In genomic region chr11:117716652-117717440, GRCh38 we compare ENCODE assay signal across 21 cellular contexts.
DNase-seq lines count a peak whose midpoint lies in the region; ATAC-seq, FAIRE-seq and TF ChIP-seq lines count a peak whose summit lies in the region.
"Had no signal": no experiment of that assay in that cellular context is flagged by ENCODE, and none has a peak within 500 bp of the region (broad histone marks: within the 10 kb centered on the region; RNA-seq: fewer than 3 reads in every experiment).

No MANE protein-coding gene starts in this region.

- WGBS in upper lobe of left lung, 2 donors: 86 to 88% methylated on average over 11 to 18 of the region's 18 CpGs

- H3K27ac ChIP-seq in Panc1 (ENCODE audit: low read length): peak overlapping the region; percentile 64
- H3K27ac ChIP-seq in lower lobe of right lung: peak overlapping the region; percentile 56
- peak overlapping the region in 3 of 4 donors; percentile 12 to 55 (median 48) for H3K27ac ChIP-seq in upper lobe of left lung
- H3K27ac ChIP-seq: 22Rv1, esophagus squamous epithelium, PC-9, SJCRH30, thoracic aorta had no signal

- H3K36me3 ChIP-seq in Panc1 (ENCODE audit: control insufficient read depth, insufficient read depth, low read length) (no peaks in the 10 kb centered on the region), lower lobe of right lung (no peaks in the 10 kb centered on the region), upper lobe of left lung (no peaks in the 10 kb centered on the region)
- H3K36me3 ChIP-seq: esophagus squamous epithelium, SJCRH30, thoracic aorta had no signal

- intact Hi-C loops in Panc1 (cut with micrococcal nuclease; ENCODE audit: unreplicated experiment): no loop called here
- intact Hi-C loops in lower lobe of right lung (cut with DNase I): no loop called here

- POLR2A ChIA-PET in Panc1 (lab: Charles Lee): no interaction called here

- H3K4me1 Mint-ChIP-seq in activated T-cell treated with anti-CD3 and anti-CD28 coated beads, Interleukin-2, amount 50 U/mL, for 72 hours (ENCODE audit: low read depth): no peaks in the 10 kb centered on the region
- H3K4me1 Mint-ChIP-seq: B cell; central memory CD8-positive, alpha-beta T cell had no signal

- H3K4me3 Mint-ChIP-seq in activated T-cell treated with anti-CD3 and anti-CD28 coated beads, Interleukin-2, amount 50 U/mL, for 72 hours: no peak overlapping the region
- H3K4me3 Mint-ChIP-seq: B cell; central memory CD8-positive, alpha-beta T cell had no signal

- H3K27me3 ChIP-seq in Panc1 (ENCODE audit: control insufficient read depth, insufficient read depth, low read length) (no peaks in the 10 kb centered on the region), lower lobe of right lung (ENCODE audit: low read depth) (no peaks in the 10 kb centered on the region), upper lobe of left lung (no peaks in the 10 kb centered on the region)

- H3K27me3 Mint-ChIP-seq in activated T-cell treated with anti-CD3 and anti-CD28 coated beads, Interleukin-2, amount 50 U/mL, for 72 hours (ENCODE audit: low read depth): no peaks in the 10 kb centered on the region

- DNase-seq in DMS153 (lab: John Stamatoyannopoulos, UW): peak; percentile 14
- no peak for DNase-seq in DMS153 treated with DMSO at 0.1 percent for 48 hours (lab: John Stamatoyannopoulos, UW; ENCODE audit: unreplicated experiment)
- no peak for DNase-seq in Panc1 (ENCODE audit: low read depth, low spot score)
- DNase-seq in lower lobe of right lung: no peak
- DNase-seq in upper lobe of left lung: peak in 1 of 2 donors; percentile 30
- DNase-seq in activated T-cell treated with anti-CD3 and anti-CD28 coated beads, Interleukin-2, amount 50 U/mL, for 72 hours: no peak
- no peak for DNase-seq in D721Med (ENCODE audit: insufficient read length, low spot score)
- DNase-seq: activated CD4-positive, alpha-beta T cell treated with anti-CD3 and anti-CD28 coated beads, Interleukin-2, amount 50 U/mL, for 4 hours; effector CD8-positive, alpha-beta T cell; esophagus squamous epithelium; KBM-7; retina; SJCRH30; stimulated activated CD4-positive, alpha-beta T cell treated with anti-CD3 and anti-CD28 coated beads, Interleukin-12 subunit alpha, Interleukin-12 subunit beta, amount 100 ng/mL, for 4 hours; T-helper 2 cell had no signal

- FAIRE-seq in D721Med (lab: Jason Lieb, UNC): no peak

- in situ Hi-C loops in Panc1 (cut with HindIII; ENCODE audit: low pct_unique_long_range_greater_than_20kb, low sequenced_read_pairs): no loop called here

- H3K4me3 ChIP-seq in Panc1 (ENCODE audit: low read depth in 2 of 2, low read length in 2 of 2) (no peak overlapping the region), lower lobe of right lung (no peak overlapping the region), upper lobe of left lung (no peak overlapping the region)
- H3K4me3 ChIP-seq: esophagus squamous epithelium, PC-9, SJCRH30, thoracic aorta had no signal

- TF ChIP-seq POLR2A in upper lobe of left lung (IDR thresholded peaks at IDR 0.05): no peak

- no peak overlapping the region for H3K27ac Mint-ChIP-seq in activated T-cell treated with anti-CD3 and anti-CD28 coated beads, Interleukin-2, amount 50 U/mL, for 72 hours
- H3K27ac Mint-ChIP-seq: B cell had no signal

- TF ChIP-seq CTCF in Panc1 (IDR thresholded peaks at IDR 0.05) (no peak), lower lobe of right lung (IDR thresholded peaks at IDR 0.05) (no peak), upper lobe of left lung (IDR thresholded peaks at IDR 0.05) (no peak), D721Med (IDR thresholded peaks at IDR 0.05; ENCODE audit: insufficient read depth, missing control alignments) (no peak)

- H3K4me1 ChIP-seq in Panc1 (ENCODE audit: control insufficient read depth, insufficient read depth, low read length) (peaks cover 25% of the 10 kb centered on the region), lower lobe of right lung (peaks cover 8% of the 10 kb centered on the region), upper lobe of left lung (peaks cover 0 to 4% (median 1%) of the 10 kb centered on the region in 4 donors)
- H3K4me1 ChIP-seq: esophagus squamous epithelium, SJCRH30 had no signal

- ATAC-seq in Panc1 (no peak), lower lobe of right lung (peak in 1 of 2 donors; percentile 11), upper lobe of left lung (ENCODE audit: low FRiP score in 2 of 2) (peak; percentile 11 to 29), HG03135 (IDR thresholded peaks at IDR 0.05; ENCODE audit: unreplicated experiment) (no peak)
- no peak for ATAC-seq in activated T-cell treated with anti-CD3 and anti-CD28 coated beads, Interleukin-2, amount 50 U/mL, for 72 hours (replicated peaks in 1 of 2)

- BruUV-seq in Panc1 (replicated peaks; lab: Mats Ljungman, UMichigan): no TSS peak

- H3K9me3 ChIP-seq in Panc1 (ENCODE audit: control insufficient read depth, insufficient read depth, low read depth, low read length) (no peaks in the 10 kb centered on the region), lower lobe of right lung (no peaks in the 10 kb centered on the region), upper lobe of left lung (no peaks in the 10 kb centered on the region)
- H3K9me3 ChIP-seq: esophagus squamous epithelium, SJCRH30, thoracic aorta had no signal

- H3K9me3 Mint-ChIP-seq in activated T-cell treated with anti-CD3 and anti-CD28 coated beads, Interleukin-2, amount 50 U/mL, for 72 hours: no peaks in the 10 kb centered on the region
- H3K9me3 Mint-ChIP-seq: central memory CD8-positive, alpha-beta T cell had no signal

- H3K36me3 Mint-ChIP-seq in activated T-cell treated with anti-CD3 and anti-CD28 coated beads, Interleukin-2, amount 50 U/mL, for 72 hours (ENCODE audit: insufficient read depth in 2 of 2): no peaks in the 10 kb centered on the region

- no peak for TF ChIP-seq EP300 in upper lobe of left lung (IDR thresholded peaks at IDR 0.05)

- CTCF ChIA-PET in Panc1 (lab: Charles Lee): no interaction called here

Comparison
In these comparisons a context has a peak if more than half of its experiments do, and no peak if none do; other contexts are left out.
1. ATAC-seq: peak in upper lobe of left lung (2 of 2); none in Panc1 (single experiment), activated T-cell treated with anti-CD3 and anti-CD28 coated beads, Interleukin-2, amount 50 U/mL, for 72 hours (0 of 2) and HG03135 (single experiment).
2. Peak in every context shown above with its lines, with median percentiles within 50 percentile points of each other: H3K27ac ChIP-seq.